9 cellular contexts compared by ENCODE assay signal in genomic region chr12:45674583-45674982, GRCh38. TPM values are rescaled to one million over a fixed set of nuclear protein-coding genes. Genes with fewer than 3 reads are reported as not detected.
A peak's percentile ranks its signal among the peaks of the same experiment; 100 is the strongest.
DNase-seq lines count a peak whose midpoint lies in the region; TF ChIP-seq lines count a peak whose summit lies in the region.
"Had no signal": no experiment of that assay in that cellular context is flagged by ENCODE, and none has a peak within 500 bp of the region (broad histone marks: within the 10 kb centered on the region; RNA-seq: fewer than 3 reads in every experiment).

No MANE protein-coding gene starts in this region.

- DNase-seq in GOT3 (lab: John Stamatoyannopoulos, UW) = peak; percentile 6
- peak; percentile 39 for DNase-seq in RKO (ENCODE audit: low spot score)
- peak; percentile 91 for DNase-seq in fibroblast of the aortic adventitia (ENCODE audit: low read depth)
- DNase-seq in smooth muscle cell of the brain vasculature (ENCODE audit: low read depth, low spot score) = peak; percentile 77
- no peak for DNase-seq in cortex of kidney (lab: John Stamatoyannopoulos, UW)
- DNase-seq in effector CD4-positive, alpha-beta T cell = no peak
- DNase-seq in putamen (ENCODE audit: low spot score) = no peak
- DNase-seq: activated CD4-positive, CD25-positive, alpha-beta regulatory T cell had no signal

- peak; percentile 8 for TF ChIP-seq CTCF in fibroblast of the aortic adventitia (IDR thresholded peaks at IDR 0.05; ENCODE audit: insufficient read depth, low read length)

- H3K4me3 ChIP-seq in fibroblast of the aortic adventitia (ENCODE audit: low read depth, low read length) = no peak overlapping the region
- H3K4me3 ChIP-seq: vagina had no signal

RNA-seq across cellular contexts. Expression of gene ARID2, which starts 54.9 kb away (rescaled TPM):
- 17.5 and 25.0 TPM in 2 replicates for total RNA-seq in fibroblast of the aortic adventitia (ENCODE audit: low replicate concordance)

Comparison
In these comparisons a context has a peak if more than half of its experiments do, and no peak if none do; other contexts are left out.
1. DNase-seq: peak in GOT3 (single experiment), RKO (single experiment), fibroblast of the aortic adventitia (single experiment) and smooth muscle cell of the brain vasculature (single experiment); none in cortex of kidney (single experiment), effector CD4-positive, alpha-beta T cell (single experiment) and putamen (single experiment).